Comparison of ENCODE assay signal across 9 cellular contexts in the genomic region with DNA sequence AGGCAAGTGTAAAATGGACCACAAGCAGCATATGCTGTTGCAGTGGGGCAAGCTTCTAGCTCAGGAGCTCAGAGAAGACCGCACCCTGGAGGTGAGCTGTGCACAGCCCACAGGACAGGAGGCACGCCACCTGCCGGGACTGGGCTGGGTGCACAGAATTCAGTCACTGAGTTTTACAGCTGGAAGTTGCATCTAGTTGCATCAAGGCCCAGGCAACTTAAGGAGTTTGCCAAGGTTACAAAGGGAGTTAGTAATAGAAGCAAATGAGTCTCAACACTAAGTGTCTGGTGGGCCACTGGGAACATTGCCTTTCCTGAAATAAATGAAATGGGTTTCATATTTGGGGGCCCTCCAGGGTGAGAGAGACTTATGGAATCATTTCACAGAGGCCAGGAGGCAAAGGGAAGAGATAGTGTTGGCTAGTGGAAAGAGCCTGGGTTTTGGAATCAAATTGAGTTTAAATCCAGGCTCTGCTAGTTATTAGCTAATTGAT. TPM values are rescaled to one million over a fixed set of nuclear protein-coding genes. Genes with fewer than 3 reads are reported as not detected.
DNase-seq lines count a peak whose midpoint lies in the region; ATAC-seq, FAIRE-seq and TF ChIP-seq lines count a peak whose summit lies in the region.
"Had no signal": no experiment of that assay in that cellular context is flagged by ENCODE, and none has a peak within 500 bp of the region (broad histone marks: within the 10 kb centered on the region; RNA-seq: fewer than 3 reads in every experiment).

No MANE protein-coding gene starts in this region.

- peaks cover 6% of the 10 kb centered on the region for H3K27me3 Mint-ChIP-seq in activated naive CD8-positive, alpha-beta T cell treated with anti-CD3 and anti-CD28 coated beads, Interleukin-2, amount 50 U/mL, for 24 hours

- DNase-seq in GM12891 (ENCODE audit: insufficient read length, low spot score) (no peak), HPDE6-E6E7 (ENCODE audit: extremely low spot score) (peak; percentile 36), retina (peak; percentile 15), cerebellar nuclear complex (lab: John Stamatoyannopoulos, UW) (no peak), HUDEP-2 (lab: John Stamatoyannopoulos, UW; ENCODE audit: unreplicated experiment in 76 of 76) (no peak), NCI-H510A treated with DMSO at 0.1 percent for 48 hours (lab: John Stamatoyannopoulos, UW) (no peak)
- DNase-seq in activated naive CD8-positive, alpha-beta T cell treated with anti-CD3 and anti-CD28 coated beads, Interleukin-2, amount 50 U/mL, for 24 hours, result peak; percentile 39
- DNase-seq: naive B cell had no signal

- H3K27ac Mint-ChIP-seq in activated naive CD8-positive, alpha-beta T cell treated with anti-CD3 and anti-CD28 coated beads, Interleukin-2, amount 50 U/mL, for 24 hours, result peak overlapping the region; percentile 98
- H3K27ac Mint-ChIP-seq: naive B cell had no signal

- FAIRE-seq in GM12891 (lab: Jason Lieb, UNC), result peak; percentile 5

- H3K4me1 Mint-ChIP-seq in activated naive CD8-positive, alpha-beta T cell treated with anti-CD3 and anti-CD28 coated beads, Interleukin-2, amount 50 U/mL, for 24 hours, result peaks cover 81% of the 10 kb centered on the region

- ATAC-seq in GM21423 (IDR thresholded peaks at IDR 0.05; ENCODE audit: unreplicated experiment), result peak; percentile 33
- ATAC-seq in activated naive CD8-positive, alpha-beta T cell treated with anti-CD3 and anti-CD28 coated beads, Interleukin-2, amount 50 U/mL, for 24 hours, result peak; percentile 52

- peak overlapping the region; percentile 56 for H3K4me3 Mint-ChIP-seq in activated naive CD8-positive, alpha-beta T cell treated with anti-CD3 and anti-CD28 coated beads, Interleukin-2, amount 50 U/mL, for 24 hours
- H3K4me3 Mint-ChIP-seq: naive B cell had no signal

- H3K36me3 Mint-ChIP-seq in activated naive CD8-positive, alpha-beta T cell treated with anti-CD3 and anti-CD28 coated beads, Interleukin-2, amount 50 U/mL, for 24 hours (ENCODE audit: low read depth), result peaks cover 5% of the 10 kb centered on the region
- H3K36me3 Mint-ChIP-seq: naive B cell had no signal

- H3K9me3 Mint-ChIP-seq in activated naive CD8-positive, alpha-beta T cell treated with anti-CD3 and anti-CD28 coated beads, Interleukin-2, amount 50 U/mL, for 24 hours, result no peaks in the 10 kb centered on the region
- H3K9me3 Mint-ChIP-seq: naive B cell had no signal

- TF ChIP-seq POLR2A in GM12891 (IDR thresholded peaks at IDR 0.05; ENCODE audit: low read depth, low read length), result no peak

TF ChIP-seq in GM12891, 5 proteins besides CTCF, POLR2A, EP300 and RAD21:
- no peak for TF ChIP-seq TAF1 (IDR thresholded peaks at IDR 0.05; ENCODE audit: low read depth, low read length)
- TF ChIP-seq POU2F2 (IDR thresholded peaks at IDR 0.05; ENCODE audit: low read depth, low read length), result no peak
- no peak for TF ChIP-seq SPI1 (IDR thresholded peaks at IDR 0.05; ENCODE audit: low read depth, low read length)
- no peak for TF ChIP-seq POLR2AphosphoS5 (IDR thresholded peaks at IDR 0.05; ENCODE audit: low read depth, low read length)
- TF ChIP-seq PAX5 (IDR thresholded peaks at IDR 0.05; ENCODE audit: insufficient read depth, low read length, severe bottlenecking), result no peak

RNA-seq across cellular contexts. Expression of gene TIMP4, which starts 36.0 kb away (rescaled TPM):
- not detected for polyA plus RNA-seq in GM12891 (2012; ENCODE audit: low read depth, missing spikeins)

Comparison
In these comparisons a context has a peak if more than half of its experiments do, and no peak if none do; other contexts are left out.
1. DNase-seq: peak in HPDE6-E6E7 (single experiment), activated naive CD8-positive, alpha-beta T cell treated with anti-CD3 and anti-CD28 coated beads, Interleukin-2, amount 50 U/mL, for 24 hours (single experiment) and retina (single experiment); none in GM12891 (single experiment), cerebellar nuclear complex (0 of 2), HUDEP-2 (0 of 76) and NCI-H510A treated with DMSO at 0.1 percent for 48 hours (single experiment).